9 cellular contexts compared by ENCODE assay signal in genomic region chr1:79197421-79197820, GRCh38.
A peak's percentile ranks its signal among the peaks of the same experiment; 100 is the strongest.
DNase-seq lines count a peak whose midpoint lies in the region; ATAC-seq and TF ChIP-seq lines count a peak whose summit lies in the region.
"Had no signal": no experiment of that assay in that cellular context is flagged by ENCODE, and none has a peak within 500 bp of the region (broad histone marks: within the 10 kb centered on the region; RNA-seq: fewer than 3 reads in every experiment).

No MANE protein-coding gene starts in this region.

- peak overlapping the region in 1 of 5 experiments; percentile 13 for H3K27ac Mint-ChIP-seq in brain
- no peak overlapping the region for H3K27ac Mint-ChIP-seq in activated CD8-positive, alpha-beta T cell treated with anti-CD3 and anti-CD28 coated beads for 36 hours

- no peaks in the 10 kb centered on the region for H3K36me3 Mint-ChIP-seq in brain
- no peaks in the 10 kb centered on the region for H3K36me3 Mint-ChIP-seq in activated CD8-positive, alpha-beta T cell treated with anti-CD3 and anti-CD28 coated beads for 36 hours (ENCODE audit: low read depth)

- no peak overlapping the region for H2AFZ ChIP-seq in mesenchymal stem cell (ENCODE audit: low read depth, low read length)

- H3K9ac ChIP-seq in mesenchymal stem cell (ENCODE audit: low read length): no peak overlapping the region

- no peak overlapping the region for H2BK5ac ChIP-seq in mesenchymal stem cell (ENCODE audit: low read depth, low read length, poor library complexity, severe bottlenecking)

- POLR2A ChIA-PET in activated CD8-positive, alpha-beta T cell treated with anti-CD3 and anti-CD28 coated beads for 36 hours (lab: Charles Lee): no interaction called here

- no peak overlapping the region for H4K91ac ChIP-seq in mesenchymal stem cell (ENCODE audit: low read length)

- no peaks in the 10 kb centered on the region for H3K9me3 ChIP-seq in mesenchymal stem cell (ENCODE audit: control insufficient read depth, low read length)

- no peaks in the 10 kb centered on the region for H3K4me1 ChIP-seq in mesenchymal stem cell (ENCODE audit: control insufficient read depth, insufficient read depth, low read depth, low read length)

- no peak overlapping the region for H3K27ac ChIP-seq in mesenchymal stem cell (ENCODE audit: low read length, poor library complexity, severe bottlenecking)

- no peak overlapping the region for H2BK15ac ChIP-seq in mesenchymal stem cell (ENCODE audit: low read depth, poor library complexity, severe bottlenecking)

- intact Hi-C loops in activated CD8-positive, alpha-beta T cell treated with anti-CD3 and anti-CD28 coated beads for 36 hours (cut with micrococcal nuclease): no loop called here

- no peak overlapping the region for H3K4me3 Mint-ChIP-seq in brain
- H3K4me3 Mint-ChIP-seq in activated CD8-positive, alpha-beta T cell treated with anti-CD3 and anti-CD28 coated beads for 36 hours: no peak overlapping the region

- peak; percentile 19 to 47 for TF ChIP-seq CTCF in brain (conservative IDR thresholded peaks at IDR 0.05)
- TF ChIP-seq CTCF in activated CD8-positive, alpha-beta T cell treated with anti-CD3 and anti-CD28 coated beads for 36 hours (IDR thresholded peaks at IDR 0.05): no peak

- H3K4me2 ChIP-seq in mesenchymal stem cell (ENCODE audit: low read length, poor library complexity, severe bottlenecking): no peak overlapping the region

- peak; percentile 10 for DNase-seq in DMS 273 treated with DMSO at 0.1 percent for 48 hours (lab: John Stamatoyannopoulos, UW)
- DNase-seq in LHCN-M2 (ENCODE audit: low read depth): peak; percentile 54
- peak; percentile 45 for DNase-seq in mesenchymal stem cell
- DNase-seq in hypothalamus (lab: John Stamatoyannopoulos, UW): no peak
- no peak for DNase-seq in SKM-1 treated with dmso at 0.1 percent for 144 hours (lab: John Stamatoyannopoulos, UW; ENCODE audit: unreplicated experiment)
- no peak for DNase-seq in GM19240 (ENCODE audit: insufficient read length, low spot score)
- DNase-seq in activated CD8-positive, alpha-beta T cell treated with anti-CD3 and anti-CD28 coated beads for 36 hours: no peak
- DNase-seq: central memory CD4-positive, alpha-beta T cell had no signal

- WGBS in mesenchymal stem cell: no CpG with 5 or more reads among the region's 2 CpGs

- no peak overlapping the region for H3K4ac ChIP-seq in mesenchymal stem cell (ENCODE audit: low read depth in 1 of 2, low read length in 2 of 2)

- H3K18ac ChIP-seq in mesenchymal stem cell (ENCODE audit: low read depth in 1 of 2, low read length in 2 of 2): no peak overlapping the region

- ATAC-seq in activated CD8-positive, alpha-beta T cell treated with anti-CD3 and anti-CD28 coated beads for 36 hours: no peak

- no peak overlapping the region for H2AK5ac ChIP-seq in mesenchymal stem cell (ENCODE audit: low read length, severe bottlenecking)

- peaks cover 0 to 5% (median 0%) of the 10 kb centered on the region in 5 experiments for H3K9me3 Mint-ChIP-seq in brain
- H3K9me3 Mint-ChIP-seq in activated CD8-positive, alpha-beta T cell treated with anti-CD3 and anti-CD28 coated beads for 36 hours: peaks cover 7% of the 10 kb centered on the region

- H4K8ac ChIP-seq in mesenchymal stem cell (ENCODE audit: low read length): no peak overlapping the region

- no peak overlapping the region for H3K14ac ChIP-seq in mesenchymal stem cell (ENCODE audit: low read length in 2 of 2)

- no peaks in the 10 kb centered on the region for H3K27me3 ChIP-seq in mesenchymal stem cell (ENCODE audit: control insufficient read depth in 1 of 2, insufficient read depth in 1 of 2, low read length in 2 of 2)

- CTCF ChIA-PET in activated CD8-positive, alpha-beta T cell treated with anti-CD3 and anti-CD28 coated beads for 36 hours (lab: Charles Lee): no interaction called here

- no peaks in the 10 kb centered on the region for H3K36me3 ChIP-seq in mesenchymal stem cell (ENCODE audit: control insufficient read depth in 1 of 2, insufficient read depth in 2 of 2, low read depth in 1 of 2, low read length in 2 of 2)

- no peak overlapping the region for H3K4me3 ChIP-seq in mesenchymal stem cell (ENCODE audit: insufficient read depth in 1 of 2, low read depth in 1 of 2, low read length in 2 of 2)

- no peak overlapping the region for H2BK120ac ChIP-seq in mesenchymal stem cell (ENCODE audit: low read depth, low read length)

- no peaks in the 10 kb centered on the region for H3K27me3 Mint-ChIP-seq in brain
- no peaks in the 10 kb centered on the region for H3K27me3 Mint-ChIP-seq in activated CD8-positive, alpha-beta T cell treated with anti-CD3 and anti-CD28 coated beads for 36 hours

- H3K79me1 ChIP-seq in mesenchymal stem cell (replicated peaks; ENCODE audit: low read length, poor library complexity, severe bottlenecking): no peaks in the 10 kb centered on the region

- H3K4me1 Mint-ChIP-seq in brain: peaks cover 8% of the 10 kb centered on the region
- H3K4me1 Mint-ChIP-seq in activated CD8-positive, alpha-beta T cell treated with anti-CD3 and anti-CD28 coated beads for 36 hours (ENCODE audit: low read depth): no peaks in the 10 kb centered on the region

- H2BK12ac ChIP-seq in mesenchymal stem cell (ENCODE audit: low read length in 2 of 2): no peak overlapping the region

- H3K23ac ChIP-seq in mesenchymal stem cell (ENCODE audit: low read length in 2 of 2): no peak overlapping the region

Comparison
In these comparisons a context has a peak if more than half of its experiments do, and no peak if none do; other contexts are left out.
1. DNase-seq: peak in DMS 273 treated with DMSO at 0.1 percent for 48 hours (single experiment), LHCN-M2 (single experiment) and mesenchymal stem cell (single experiment); none in hypothalamus (0 of 51), SKM-1 treated with dmso at 0.1 percent for 144 hours (single experiment), GM19240 (single experiment) and activated CD8-positive, alpha-beta T cell treated with anti-CD3 and anti-CD28 coated beads for 36 hours (single experiment).